In genomic region chr21:28136687-28137086, GRCh38 we compare ENCODE assay signal across 22 cellular contexts.
"Had no signal": no experiment of that assay in that cellular context is flagged by ENCODE, and none has a peak within 500 bp of the region (broad histone marks: within the 10 kb centered on the region; RNA-seq: fewer than 3 reads in every experiment).

No MANE protein-coding gene starts in this region.

- H3K4me3 Mint-ChIP-seq: activated T-cell treated with anti-CD3 and anti-CD28 coated beads, Interleukin-2, amount 50 U/mL, for 4 hours; naive thymus-derived CD4-positive, alpha-beta T cell; stimulated activated effector memory CD8-positive, alpha-beta T cell treated with anti-CD3 and anti-CD28 coated beads, Interleukin-12 subunit alpha, Interleukin-12 subunit beta, amount 100 ng/mL, for 72 hours had no signal

- ATAC-seq: activated naive CD4-positive, alpha-beta T cell treated with anti-CD3 and anti-CD28 coated beads, Interleukin-2, amount 50 U/mL, for 72 hours; activated T-cell treated with anti-CD3 and anti-CD28 coated beads, Interleukin-2, amount 50 U/mL, for 4 hours; body of pancreas; lower lobe of right lung; naive thymus-derived CD4-positive, alpha-beta T cell; stimulated activated effector memory CD8-positive, alpha-beta T cell treated with anti-CD3 and anti-CD28 coated beads, Interleukin-12 subunit alpha, Interleukin-12 subunit beta, amount 100 ng/mL, for 72 hours had no signal

- H3K27ac ChIP-seq: body of pancreas, epithelial cell of prostate, lower lobe of right lung, neutrophil, right atrium auricular region, transverse colon had no signal

- H3K36me3 Mint-ChIP-seq: naive thymus-derived CD4-positive, alpha-beta T cell; stimulated activated effector memory CD8-positive, alpha-beta T cell treated with anti-CD3 and anti-CD28 coated beads, Interleukin-12 subunit alpha, Interleukin-12 subunit beta, amount 100 ng/mL, for 72 hours had no signal

- H3K27ac Mint-ChIP-seq: naive thymus-derived CD4-positive, alpha-beta T cell; stimulated activated effector memory CD8-positive, alpha-beta T cell treated with anti-CD3 and anti-CD28 coated beads, Interleukin-12 subunit alpha, Interleukin-12 subunit beta, amount 100 ng/mL, for 72 hours had no signal

- DNase-seq: activated CD4-positive, alpha-beta T cell treated with anti-CD3 and anti-CD28 coated beads for 1 hour; activated CD4-positive, alpha-beta T cell treated with anti-CD3 and anti-CD28 coated beads, Interleukin-2, amount 50 U/mL, for 48 hours; activated effector memory CD4-positive, alpha-beta T cell treated with anti-CD3 and anti-CD28 coated beads, Interleukin-2, amount 50 U/mL, for 16 hours; activated T-cell treated with anti-CD3 and anti-CD28 coated beads, Interleukin-2, amount 50 U/mL, for 4 hours; amniotic stem cell; body of pancreas; central memory CD4-positive, alpha-beta T cell; cortex of kidney; effector memory CD4-positive, alpha-beta T cell; hippocampal formation; kidney glomerular epithelial cell; lower lobe of right lung; naive thymus-derived CD4-positive, alpha-beta T cell; posterior cingulate gyrus; small intestine; T-helper 2 cell; transverse colon had no signal

- H3K27me3 ChIP-seq: body of pancreas, neutrophil, right atrium auricular region, transverse colon had no signal

- H3K4me1 ChIP-seq: body of pancreas, lower lobe of right lung, right atrium auricular region, transverse colon had no signal

- H3K36me3 ChIP-seq: lower lobe of right lung, neutrophil, right atrium auricular region, transverse colon had no signal

- H3K9me3 ChIP-seq: body of pancreas, lower lobe of right lung, neutrophil, transverse colon had no signal

- H3K4me3 ChIP-seq: body of pancreas, lower lobe of right lung, right atrium auricular region, transverse colon had no signal

- H3K27me3 Mint-ChIP-seq: naive thymus-derived CD4-positive, alpha-beta T cell had no signal

- H3K4me1 Mint-ChIP-seq: naive thymus-derived CD4-positive, alpha-beta T cell; stimulated activated effector memory CD8-positive, alpha-beta T cell treated with anti-CD3 and anti-CD28 coated beads, Interleukin-12 subunit alpha, Interleukin-12 subunit beta, amount 100 ng/mL, for 72 hours had no signal
